ENCODE assay signal across 19 cellular contexts in genomic region chr7:25765110-25765509, GRCh38.
"Had no signal": no experiment of that assay in that cellular context is flagged by ENCODE, and none has a peak within 500 bp of the region (broad histone marks: within the 10 kb centered on the region; RNA-seq: fewer than 3 reads in every experiment).

No MANE protein-coding gene starts in this region.

- H3K27me3 ChIP-seq: pancreas, sigmoid colon, stomach, upper lobe of left lung, uterus had no signal

- H3K9me3 ChIP-seq: left ventricle myocardium inferior, lower lobe of right lung, pancreas, prostate gland, sigmoid colon, stomach, upper lobe of left lung, uterus had no signal

- H3K4me3 ChIP-seq: coronary artery, left ventricle myocardium inferior, lower lobe of right lung, pancreas, prostate gland, sigmoid colon, stomach, upper lobe of left lung, uterus had no signal

- H3K4me1 ChIP-seq: left ventricle myocardium inferior, lower lobe of right lung, pancreas, prostate gland, upper lobe of left lung, uterus had no signal

- H3K27ac ChIP-seq: coronary artery, left ventricle myocardium inferior, lower lobe of right lung, pancreas, prostate gland, sigmoid colon, stomach, upper lobe of left lung had no signal

- H3K36me3 ChIP-seq: left ventricle myocardium inferior, lower lobe of right lung, pancreas, prostate gland, sigmoid colon, stomach, upper lobe of left lung, uterus had no signal

- DNase-seq: effector CD4-positive, alpha-beta T cell; endodermal cell; glutamatergic neuron; islet precursor cell; left ventricle myocardium inferior; lower lobe of right lung; midbrain; occipital lobe; pancreas; sigmoid colon; small intestine; stimulated activated CD4-positive, alpha-beta T cell treated with anti-CD3 and anti-CD28 coated beads, Interleukin-12 subunit alpha, Interleukin-12 subunit beta, amount 100 ng/mL, for 4 hours; stimulated activated naive CD4-positive, alpha-beta T cell; stomach; upper lobe of left lung; uterus had no signal

- ATAC-seq: lower lobe of right lung; natural killer cell treated with Interleukin-12 subunit alpha and Interleukin-12 subunit beta and Interleukin-15 and Interleukin-18, amount 100 ng/mL, for 72 hours had no signal
